In genomic region chr9:135478858-135479468, GRCh38 we compare ENCODE assay signal across 8 cellular contexts. TPM values are rescaled to one million over a fixed set of nuclear protein-coding genes. Genes with fewer than 3 reads are reported as not detected.
A peak's percentile ranks its signal among the peaks of the same experiment; 100 is the strongest.
DNase-seq lines count a peak whose midpoint lies in the region; ATAC-seq and TF ChIP-seq lines count a peak whose summit lies in the region.

No MANE protein-coding gene starts in this region.

- H3K9me3 Mint-ChIP-seq in activated CD4-positive, alpha-beta T cell treated with anti-CD3 and anti-CD28 coated beads for 36 hours (ENCODE audit: low read depth), result no peaks in the 10 kb centered on the region

- H3K36me3 Mint-ChIP-seq in activated CD4-positive, alpha-beta T cell treated with anti-CD3 and anti-CD28 coated beads for 36 hours (ENCODE audit: low read depth), result no peaks in the 10 kb centered on the region

- H3K27me3 Mint-ChIP-seq in activated CD4-positive, alpha-beta T cell treated with anti-CD3 and anti-CD28 coated beads for 36 hours, result peaks cover 33% of the 10 kb centered on the region

- POLR2A ChIA-PET in activated CD4-positive, alpha-beta T cell treated with anti-CD3 and anti-CD28 coated beads for 36 hours (lab: Charles Lee), result no interaction called here

- no peak for ATAC-seq in activated CD4-positive, alpha-beta T cell treated with anti-CD3 and anti-CD28 coated beads for 36 hours
- ATAC-seq in GM19035 (IDR thresholded peaks at IDR 0.05; ENCODE audit: unreplicated experiment), result no peak
- no peak for ATAC-seq in HG02973 (IDR thresholded peaks at IDR 0.05; ENCODE audit: unreplicated experiment)

- H3K36me3 ChIP-seq in duodenal mucosa (ENCODE audit: control insufficient read depth in 1 of 2, insufficient read depth in 2 of 2, low read length in 2 of 2), result peaks cover 0 to 1% of the 10 kb centered on the region in 2 donors
- H3K36me3 ChIP-seq in liver (ENCODE audit: control insufficient read depth in 4 of 4, insufficient read depth in 3 of 4, low read depth in 1 of 4, low read length in 3 of 4), result peaks cover 0 to 8% (median 1%) of the 10 kb centered on the region in 4 donors
- H3K36me3 ChIP-seq in suprapubic skin, result peaks cover under 1% of the 10 kb centered on the region

- peak overlapping the region; percentile 72 for H3K4me3 Mint-ChIP-seq in activated CD4-positive, alpha-beta T cell treated with anti-CD3 and anti-CD28 coated beads for 36 hours

- H3K4me1 ChIP-seq in duodenal mucosa (ENCODE audit: control insufficient read depth in 1 of 2, insufficient read depth in 2 of 2, low read length in 2 of 2), result peaks cover 5 to 12% of the 10 kb centered on the region in 2 donors
- peaks cover 4 to 21% (median 14%) of the 10 kb centered on the region in 4 donors for H3K4me1 ChIP-seq in liver (ENCODE audit: control insufficient read depth in 4 of 4, insufficient read depth in 4 of 4, low read length in 3 of 4)
- H3K4me1 ChIP-seq in suprapubic skin, result peaks cover 15% of the 10 kb centered on the region

- H3K4me1 Mint-ChIP-seq in activated CD4-positive, alpha-beta T cell treated with anti-CD3 and anti-CD28 coated beads for 36 hours, result peaks cover 6% of the 10 kb centered on the region

- intact Hi-C loops in activated CD4-positive, alpha-beta T cell treated with anti-CD3 and anti-CD28 coated beads for 36 hours (cut with DNase I, micrococcal nuclease), result no loop called here

- CTCF ChIA-PET in activated CD4-positive, alpha-beta T cell treated with anti-CD3 and anti-CD28 coated beads for 36 hours (lab: Charles Lee), result no interaction called here

- peak overlapping the region; percentile 50 to 56 for H3K4me3 ChIP-seq in duodenal mucosa (ENCODE audit: low read depth in 1 of 2, low read length in 2 of 2)
- peak overlapping the region in 2 of 3 donors; percentile 54 to 94 for H3K4me3 ChIP-seq in liver (ENCODE audit: low read depth in 1 of 3, low read length in 3 of 3)
- H3K4me3 ChIP-seq in suprapubic skin, result peak overlapping the region; percentile 83

- H3K27me3 ChIP-seq in duodenal mucosa (ENCODE audit: control insufficient read depth in 1 of 2, insufficient read depth in 2 of 2, low read length in 2 of 2) (no peaks in the 10 kb centered on the region), liver (ENCODE audit: control insufficient read depth in 4 of 4, insufficient read depth in 4 of 4, low read length in 3 of 4) (no peaks in the 10 kb centered on the region), suprapubic skin (no peaks in the 10 kb centered on the region)

- peak in 1 of 2 donors; percentile 26 for TF ChIP-seq RAD21 in liver (IDR thresholded peaks at IDR 0.05)

- WGBS in liver, result 2% methylated on average over 62 of the region's 62 CpGs
- WGBS in suprapubic skin, result 5% methylated on average over 17 of the region's 62 CpGs

- H3K27ac Mint-ChIP-seq in activated CD4-positive, alpha-beta T cell treated with anti-CD3 and anti-CD28 coated beads for 36 hours, result no peak overlapping the region

- DNase-seq in activated CD4-positive, alpha-beta T cell treated with anti-CD3 and anti-CD28 coated beads for 36 hours, result peak; percentile 22
- DNase-seq in activated CD4-positive, alpha-beta T cell treated with anti-CD3 and anti-CD28 coated beads, Interleukin-2, amount 50 U/mL, for 48 hours, result no peak
- DNase-seq in RKO (ENCODE audit: low spot score) (peak; percentile 78), suprapubic skin (ENCODE audit: low spot score in 2 of 2) (no peak)

- no peak for TF ChIP-seq POLR2A in suprapubic skin (IDR thresholded peaks at IDR 0.05)

- H3K9ac ChIP-seq in duodenal mucosa (ENCODE audit: low read depth in 1 of 2, low read length in 2 of 2) (peak overlapping the region in 1 of 2 donors; percentile 32), liver (ENCODE audit: low read depth in 1 of 2, low read length in 2 of 2) (no peak overlapping the region)

- H3K27ac ChIP-seq in duodenal mucosa (ENCODE audit: low read depth, low read length) (peak overlapping the region; percentile 66), liver (ENCODE audit: low read depth in 1 of 2, low read length in 2 of 2) (peak overlapping the region; percentile 54 to 63), suprapubic skin (peak overlapping the region; percentile 51)

- TF ChIP-seq CTCF in liver (IDR thresholded peaks at IDR 0.05; ENCODE audit: low read depth, low read length, missing input control) (no peak), suprapubic skin (IDR thresholded peaks at IDR 0.05) (no peak)

- no peak for TF ChIP-seq EP300 in suprapubic skin (IDR thresholded peaks at IDR 0.05)

- H3K9me3 ChIP-seq in duodenal mucosa (ENCODE audit: control insufficient read depth in 1 of 2, low read length in 2 of 2) (no peaks in the 10 kb centered on the region), liver (ENCODE audit: control insufficient read depth in 4 of 4, low read length in 3 of 4) (no peaks in the 10 kb centered on the region), suprapubic skin (no peaks in the 10 kb centered on the region)

TF ChIP-seq in liver, 16 proteins besides CTCF, POLR2A, EP300 and RAD21:
- TF ChIP-seq JUND (IDR thresholded peaks at IDR 0.05) (no peak), HNF4A (conservative IDR thresholded peaks at IDR 0.05) (peak in 1 of 2 donors; percentile 25)

RNA-seq across cellular contexts. Expression of gene PPP1R26, which starts 0.6 kb away (rescaled TPM):
- total RNA-seq in activated CD4-positive, alpha-beta T cell treated with anti-CD3 and anti-CD28 coated beads for 36 hours, result 1 to 10 TPM; 1.5 to 2.4 TPM
- 1 to 10 TPM; 4.6 to 9.5 TPM for total RNA-seq in liver
- 1 to 10 TPM; 1.5 to 3.7 TPM for polyA plus RNA-seq in liver
- total RNA-seq in suprapubic skin, result 10 to 100 TPM in 2 of 4 donors, 1 to 10 TPM in 2; 6.2 to 11.0 (median 9.0) TPM

RNA-seq across cellular contexts. Expression of gene MRPS2, which starts 21.5 kb away (rescaled TPM):
- 10 to 100 TPM; 50.0 to 70.6 TPM for total RNA-seq in activated CD4-positive, alpha-beta T cell treated with anti-CD3 and anti-CD28 coated beads for 36 hours
- total RNA-seq in liver, result 10 to 100 TPM; 10.9 to 13.1 TPM
- polyA plus RNA-seq in liver, result 10 to 100 TPM; 49.9 to 71.8 TPM
- total RNA-seq in suprapubic skin, result 10 to 100 TPM; 51.5 to 61.7 (median 55.1) TPM

RNA-seq across cellular contexts. Expression of gene LCN1, which starts 42.3 kb away (rescaled TPM):
- not detected for total RNA-seq in activated CD4-positive, alpha-beta T cell treated with anti-CD3 and anti-CD28 coated beads for 36 hours
- not detected for total RNA-seq in liver
- polyA plus RNA-seq in liver, result not detected
- not detected for total RNA-seq in suprapubic skin

Comparison
In these comparisons a context has a peak if more than half of its experiments do, and no peak if none do; other contexts are left out.
1. DNase-seq: peak in activated CD4-positive, alpha-beta T cell treated with anti-CD3 and anti-CD28 coated beads for 36 hours (single experiment) and RKO (single experiment); none in activated CD4-positive, alpha-beta T cell treated with anti-CD3 and anti-CD28 coated beads, Interleukin-2, amount 50 U/mL, for 48 hours (0 of 2) and suprapubic skin (0 of 2).
2. Peak in every context shown above with its lines, with median percentiles within 50 percentile points of each other: H3K27ac ChIP-seq and H3K4me3 ChIP-seq.